Comparison of ENCODE assay signal across 25 cellular contexts in the genomic region with DNA sequence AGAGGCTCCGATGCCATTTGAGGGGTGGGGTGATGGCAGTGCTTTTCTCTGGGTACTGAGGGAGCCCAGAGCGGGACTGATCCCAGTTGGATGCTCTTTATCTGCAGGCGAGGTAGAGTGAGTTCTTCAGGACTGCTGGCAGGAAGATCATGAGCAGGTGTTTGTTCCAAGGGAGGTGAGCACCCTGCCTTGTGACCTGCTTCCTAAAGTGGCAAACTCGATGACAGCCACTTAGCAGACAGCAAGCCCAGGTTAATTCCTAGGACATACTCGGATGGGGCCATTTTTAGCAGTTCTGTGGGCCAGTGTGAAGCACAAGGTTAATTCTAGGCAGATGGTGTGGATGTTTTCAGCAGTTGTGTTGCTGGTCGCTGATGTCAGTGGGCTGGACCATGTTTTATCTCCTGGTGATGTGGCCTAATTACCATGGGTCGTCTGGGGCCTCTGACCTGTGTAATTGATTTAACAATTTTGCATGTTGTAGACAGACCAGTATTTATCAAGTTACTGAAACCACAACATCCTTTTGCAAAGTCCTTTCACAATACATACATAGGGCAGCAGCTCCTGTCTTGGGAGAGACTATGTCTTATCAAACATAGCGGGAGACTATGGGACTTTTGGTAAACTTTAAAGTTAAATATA. TPM values are rescaled to one million over a fixed set of nuclear protein-coding genes. Genes with fewer than 3 reads are reported as not detected.
"Had no signal": no experiment of that assay in that cellular context is flagged by ENCODE, and none has a peak within 500 bp of the region (broad histone marks: within the 10 kb centered on the region; RNA-seq: fewer than 3 reads in every experiment).

No MANE protein-coding gene starts in this region.

- H3K4me3 Mint-ChIP-seq: memory B cell; mesothelial cell of epicardium; natural killer cell; stimulated activated memory B cell treated with anti-CD40 and anti-IgM and Interleukin-4, amounts not matched to agents 10 μg/mL and 1 μg/mL and 100 μg/mL, for 72 hours; stimulated activated naive CD8-positive, alpha-beta T cell treated with anti-CD3 and anti-CD28 coated beads, Interleukin-15, Interleukin-2, amounts not matched to agents 100 ng/mL and 50 ng/mL, for 24 hours had no signal

- DNase-seq: cortex of kidney; effector CD8-positive, alpha-beta T cell; gastrocnemius medialis; left cardiac atrium; left ventricle myocardium inferior; lower lobe of right lung; natural killer cell; posterior cingulate gyrus; spleen; stimulated activated CD4-positive, alpha-beta T cell treated with anti-CD3 and anti-CD28 coated beads, Interleukin-15, amount 100 ng/mL, for 24 hours; stimulated activated CD4-positive, alpha-beta T cell treated with anti-CD3 and anti-CD28 coated beads, Interleukin-1b, Interleukin-23, amount 100 ng/mL, for 48 hours; stimulated activated CD4-positive, alpha-beta T cell treated with anti-CD3 and anti-CD28 coated beads, Interleukin-4, amount 100 ng/mL, for 24 hours; testis had no signal

- H3K4me1 Mint-ChIP-seq: memory B cell; mesothelial cell of epicardium; neural crest cell; stimulated activated memory B cell treated with anti-CD40 and anti-IgM and Interleukin-4, amounts not matched to agents 10 μg/mL and 1 μg/mL and 100 μg/mL, for 72 hours had no signal

- H3K9me3 ChIP-seq: gastrocnemius medialis, left ventricle myocardium inferior, lower lobe of right lung, testis, tibial nerve had no signal

- H3K9me3 Mint-ChIP-seq: memory B cell; mesothelial cell of epicardium; natural killer cell; neural crest cell; stimulated activated memory B cell treated with anti-CD40 and anti-IgM and Interleukin-4, amounts not matched to agents 10 μg/mL and 1 μg/mL and 100 μg/mL, for 72 hours; stimulated activated naive CD8-positive, alpha-beta T cell treated with anti-CD3 and anti-CD28 coated beads, Interleukin-15, Interleukin-2, amounts not matched to agents 100 ng/mL and 50 ng/mL, for 24 hours had no signal

- H3K4me3 ChIP-seq: dorsolateral prefrontal cortex, gastrocnemius medialis, left ventricle myocardium inferior, lower lobe of right lung, spleen, testis, tibial nerve had no signal

- H3K36me3 Mint-ChIP-seq: memory B cell; mesothelial cell of epicardium; natural killer cell; stimulated activated memory B cell treated with anti-CD40 and anti-IgM and Interleukin-4, amounts not matched to agents 10 μg/mL and 1 μg/mL and 100 μg/mL, for 72 hours had no signal

- H3K4me1 ChIP-seq: testis had no signal

- H3K36me3 ChIP-seq: gastrocnemius medialis, left ventricle myocardium inferior, lower lobe of right lung, spleen had no signal

- H3K27me3 Mint-ChIP-seq: memory B cell; stimulated activated memory B cell treated with anti-CD40 and anti-IgM and Interleukin-4, amounts not matched to agents 10 μg/mL and 1 μg/mL and 100 μg/mL, for 72 hours; stimulated activated naive CD8-positive, alpha-beta T cell treated with anti-CD3 and anti-CD28 coated beads, Interleukin-15, Interleukin-2, amounts not matched to agents 100 ng/mL and 50 ng/mL, for 24 hours had no signal

- H3K27me3 ChIP-seq: dorsolateral prefrontal cortex, testis, tibial nerve had no signal

- ATAC-seq: esophagus mucosa; gastrocnemius medialis; left cardiac atrium; lower lobe of right lung; natural killer cell; sciatic nerve; stimulated activated memory B cell treated with anti-CD40 and anti-IgM and Interleukin-4, amounts not matched to agents 10 μg/mL and 1 μg/mL and 100 μg/mL, for 72 hours had no signal

- H3K27ac ChIP-seq: gastrocnemius medialis, left ventricle myocardium inferior, lower lobe of right lung, spleen, testis, tibial nerve had no signal

- H3K27ac Mint-ChIP-seq: memory B cell; mesothelial cell of epicardium; natural killer cell; stimulated activated memory B cell treated with anti-CD40 and anti-IgM and Interleukin-4, amounts not matched to agents 10 μg/mL and 1 μg/mL and 100 μg/mL, for 72 hours; stimulated activated naive CD8-positive, alpha-beta T cell treated with anti-CD3 and anti-CD28 coated beads, Interleukin-15, Interleukin-2, amounts not matched to agents 100 ng/mL and 50 ng/mL, for 24 hours had no signal

RNA-seq across cellular contexts. Expression of a gene that starts 44.6 kb away (rescaled TPM):
- total RNA-seq: esophagus mucosa, gastrocnemius medialis, myocyte, osteocyte, subcutaneous adipose tissue had no signal
